Comparison of ENCODE assay signal across 8 cellular contexts in genomic region chr11:44726278-44727113, GRCh38. TPM values are rescaled to one million over a fixed set of nuclear protein-coding genes. Genes with fewer than 3 reads are reported as not detected.
DNase-seq lines count a peak whose midpoint lies in the region; ATAC-seq, FAIRE-seq and TF ChIP-seq lines count a peak whose summit lies in the region.

TSS of gene TSPAN18 (plus strand) at chr11:44726962. CDS start at chr11:44906417, 179,455 bp downstream.

- H2BK15ac ChIP-seq in mesendoderm (replicated peaks; ENCODE audit: low read depth), result peak within 1 kb of the TSS; percentile 2

- peak within 1 kb of the TSS; percentile 91 for H3K4me2 ChIP-seq in A549
- H3K4me2 ChIP-seq in mesendoderm (ENCODE audit: low read length), result peak within 1 kb of the TSS; percentile 90

- peak within 1 kb of the TSS; percentile 89 for H3K18ac ChIP-seq in mesendoderm (ENCODE audit: low read length)

- H3K9me3 ChIP-seq in A549 (no peaks in the 10 kb centered on the region), suprapubic skin (no peaks in the 10 kb centered on the region)

- intact Hi-C loops in dorsolateral prefrontal cortex (cut with DNase I), result loop anchor here (1.0 to 5.0 kb wide), 6 partner anchors 94 to 186 kb away; no protein-coding TSS in a partner anchor

- H4K5ac ChIP-seq in mesendoderm (ENCODE audit: low read length), result no peak within 1 kb of the TSS

- CTCF ChIA-PET in A549 (lab: Yijun Ruan, JAX), result interaction anchor here (0.5 to 3.5 kb wide), 10 partner anchors 10 to 622 kb away, joined by 3 to 24 read pairs (median 4); no protein-coding TSS in a partner anchor

- H3K4me3 ChIP-seq in A549, result peak within 1 kb of the TSS; percentile 56
- H3K4me3 ChIP-seq in WI38 (ENCODE audit: low read depth, low read length), result 0 out of 2 replicates have a peak within 1 kb of the TSS, but pooled peaks have one; percentile 0
- peak within 1 kb of the TSS; percentile 40 to 76 (median 61) for H3K4me3 ChIP-seq in dorsolateral prefrontal cortex
- H3K4me3 ChIP-seq in mesendoderm (ENCODE audit: low read length), result peak within 1 kb of the TSS; percentile 55
- H3K4me3 ChIP-seq in suprapubic skin, result peak within 1 kb of the TSS; percentile 81

- H3K9ac ChIP-seq in mesendoderm (ENCODE audit: low read length), result peak within 1 kb of the TSS; percentile 77

- TF ChIP-seq POLR2A in A549 (IDR thresholded peaks at IDR 0.05; ENCODE audit: low read length) (no peak), suprapubic skin (IDR thresholded peaks at IDR 0.05) (no peak)

- DNase-seq in A549 (ENCODE audit: low read depth in 1 of 2, low spot score in 1 of 2), result no peak
- peak in 1 of 10 donors; percentile 41 for DNase-seq in dorsolateral prefrontal cortex
- peak; percentile 94 for DNase-seq in mesendoderm
- DNase-seq in suprapubic skin (ENCODE audit: low spot score in 2 of 2), result no peak
- no peak for DNase-seq in T1000 (lab: John Stamatoyannopoulos, UW)

- TF ChIP-seq EP300 in A549 (IDR thresholded peaks at IDR 0.05) (no peak), suprapubic skin (IDR thresholded peaks at IDR 0.05) (no peak)

- H2BK120ac ChIP-seq in mesendoderm (ENCODE audit: low read depth, low read length), result peak within 1 kb of the TSS; percentile 96

- TF ChIP-seq CTCF in A549 (IDR thresholded peaks at IDR 0.05) (no peak), WI38 (IDR thresholded peaks at IDR 0.05; ENCODE audit: low read depth, low read length) (no peak), dorsolateral prefrontal cortex (IDR thresholded peaks at IDR 0.05 in 54 of 56, conservative IDR thresholded peaks at IDR 0.05 in 2 of 56; ENCODE audit: low read depth in 1 of 56, partially characterized antibody in 56 of 56) (no peak), suprapubic skin (IDR thresholded peaks at IDR 0.05) (no peak)

- H3K4ac ChIP-seq in mesendoderm (ENCODE audit: low read depth, low read length), result peak within 1 kb of the TSS; percentile 77

- POLR2A ChIA-PET in A549 (lab: Yijun Ruan, JAX), result no interaction called here

- ATAC-seq in A549, result peak in 1 of 2 experiments; percentile 51; a peak in 2 of 6 replicates
- peak; percentile 83 for ATAC-seq in GM18873 (IDR thresholded peaks at IDR 0.05; ENCODE audit: low FRiP score, unreplicated experiment)
- ATAC-seq in HG03139 (IDR thresholded peaks at IDR 0.05; ENCODE audit: unreplicated experiment), result peak; percentile 64

- H2AK5ac ChIP-seq in mesendoderm (ENCODE audit: low read length), result no peak within 1 kb of the TSS

- no peak within 1 kb of the TSS for H4K8ac ChIP-seq in mesendoderm (ENCODE audit: low read depth, low read length)

- H3K27me3 ChIP-seq in dorsolateral prefrontal cortex (peaks cover 0 to 30% (median 5%) of the 10 kb centered on the region in 45 donors), mesendoderm (ENCODE audit: insufficient read depth, low read length, poor library complexity) (no peaks in the 10 kb centered on the region), suprapubic skin (peaks cover 13% of the 10 kb centered on the region)

- TF ChIP-seq RAD21 in A549 (conservative IDR thresholded peaks at IDR 0.05 in 1 of 2, IDR thresholded peaks at IDR 0.05 in 1 of 2), result no peak

- H3K79me1 ChIP-seq in mesendoderm (ENCODE audit: low read length), result peaks cover 3% of the 10 kb centered on the region

- H3K4me1 ChIP-seq in A549 (peaks cover 7% of the 10 kb centered on the region; the same call in 1 of the 3 replicates), mesendoderm (ENCODE audit: control insufficient read depth, low read depth, low read length) (peaks cover 18% of the 10 kb centered on the region), suprapubic skin (peaks cover 36% of the 10 kb centered on the region)

- WGBS in A549 (ENCODE audit: missing lambda C conversion rate), result 83% methylated on average over 24 of the region's 67 CpGs
- WGBS in mesendoderm (ENCODE audit: extremely low coverage, insufficient coverage, low lambda C conversion rate), result no CpG with 5 or more reads among the region's 67 CpGs
- 17% methylated on average over 13 of the region's 67 CpGs for WGBS in suprapubic skin

- no peak for FAIRE-seq in A549 (lab: Jason Lieb, UNC)

- H3K79me2 ChIP-seq in mesendoderm (ENCODE audit: control insufficient read depth, insufficient read depth, low read length), result peaks cover 2% of the 10 kb centered on the region

- peak within 1 kb of the TSS; percentile 91 for H2BK5ac ChIP-seq in mesendoderm (ENCODE audit: low read length)

- peak within 1 kb of the TSS; percentile 96 for H3K23ac ChIP-seq in mesendoderm (ENCODE audit: low read length)

- H3K36me3 ChIP-seq in mesendoderm (ENCODE audit: control insufficient read depth, insufficient read depth, low read length) (no peaks in the 10 kb centered on the region), suprapubic skin (no peaks in the 10 kb centered on the region)

- peak within 1 kb of the TSS; percentile 89 for H3K56ac ChIP-seq in mesendoderm (ENCODE audit: low read length)

- H3K27ac ChIP-seq in A549 (peak within 1 kb of the TSS; percentile 59 to 86), dorsolateral prefrontal cortex (peak within 1 kb of the TSS in 11 of 59 donors; percentile 12 to 78 (median 55)), mesendoderm (ENCODE audit: low read depth, low read length) (peak within 1 kb of the TSS; percentile 96), suprapubic skin (peak within 1 kb of the TSS; percentile 19)

TF ChIP-seq in A549, 52 proteins besides CTCF, POLR2A, EP300 and RAD21:
- TF ChIP-seq FOXS1 (CRISPR knock-in tag; IDR thresholded peaks at IDR 0.05), result no peak
- TF ChIP-seq HOXB5 (CRISPR knock-in tag; IDR thresholded peaks at IDR 0.05), result no peak
- TF ChIP-seq HMGXB4 (CRISPR knock-in tag; IDR thresholded peaks at IDR 0.05; ENCODE audit: borderline replicate concordance), result no peak
- no peak for TF ChIP-seq GATA3 (IDR thresholded peaks at IDR 0.05; ENCODE audit: borderline replicate concordance)
- no peak for TF ChIP-seq EHF (CRISPR knock-in tag; IDR thresholded peaks at IDR 0.05)
- TF ChIP-seq POLR2AphosphoS2 (conservative IDR thresholded peaks at IDR 0.05; ENCODE audit: low read length), result no peak
- TF ChIP-seq MAZ (IDR thresholded peaks at IDR 0.05; ENCODE audit: borderline replicate concordance, low read depth, low read length), result no peak
- no peak for TF ChIP-seq REST (IDR thresholded peaks at IDR 0.05)
- TF ChIP-seq JUNB (IDR thresholded peaks at IDR 0.05), result no peak
- TF ChIP-seq TFCP2L1 (CRISPR knock-in tag; IDR thresholded peaks at IDR 0.05), result no peak
TF ChIP-seq in A549: peak in this region for 0.

RNA-seq across cellular contexts. Expression of gene TSPAN18, which starts in this region (rescaled TPM):
- polyA plus RNA-seq in A549 (2011; rRNA removed) (0.81 and 0.98 TPM in 2 replicates), A549 (2017; fragmentation: RNase III; extraction: RNeasy Plus Mini Kit Qiagen cat#74134 plus additional on column Dnase treatment) (4.5 to 5.8 TPM (median 4.8 TPM) in 3 replicates)
- 1.4 and 2.0 TPM in 2 replicates for polyA plus RNA-seq in A549 (2012; cell fraction: cytosol; rRNA removed)
- polyA plus RNA-seq in A549 (2012; cell fraction: nucleus; rRNA removed), result 1.8 and 2.6 TPM in 2 replicates
- polyA minus RNA-seq in A549 (2011; rRNA and poly(A)+ RNA removed), result 1.2 and 2.2 TPM in 2 replicates
- total RNA-seq in dorsolateral prefrontal cortex (10 to 100 TPM in 2 of 120 experiments, 1 to 10 TPM in 118; 1.6 to 16.7 (median 5.0) TPM), suprapubic skin (1 to 10 TPM; 1.3 to 5.1 (median 3.9) TPM)
- polyA plus RNA-seq in mesendoderm (2013, experiment 1 of 2), result 10.5 TPM
- polyA plus RNA-seq in mesendoderm (2013, experiment 2 of 2), result 10.5 TPM

Comparison
In these comparisons a context has a peak if more than half of its experiments do, and no peak if none do; other contexts are left out.
1. H3K4me3 ChIP-seq: peak in every context shown above with its lines; median percentile 81 in suprapubic skin; 61 in dorsolateral prefrontal cortex; 56 in A549; 55 in mesendoderm; 0 in WI38.